In the genomic region with DNA sequence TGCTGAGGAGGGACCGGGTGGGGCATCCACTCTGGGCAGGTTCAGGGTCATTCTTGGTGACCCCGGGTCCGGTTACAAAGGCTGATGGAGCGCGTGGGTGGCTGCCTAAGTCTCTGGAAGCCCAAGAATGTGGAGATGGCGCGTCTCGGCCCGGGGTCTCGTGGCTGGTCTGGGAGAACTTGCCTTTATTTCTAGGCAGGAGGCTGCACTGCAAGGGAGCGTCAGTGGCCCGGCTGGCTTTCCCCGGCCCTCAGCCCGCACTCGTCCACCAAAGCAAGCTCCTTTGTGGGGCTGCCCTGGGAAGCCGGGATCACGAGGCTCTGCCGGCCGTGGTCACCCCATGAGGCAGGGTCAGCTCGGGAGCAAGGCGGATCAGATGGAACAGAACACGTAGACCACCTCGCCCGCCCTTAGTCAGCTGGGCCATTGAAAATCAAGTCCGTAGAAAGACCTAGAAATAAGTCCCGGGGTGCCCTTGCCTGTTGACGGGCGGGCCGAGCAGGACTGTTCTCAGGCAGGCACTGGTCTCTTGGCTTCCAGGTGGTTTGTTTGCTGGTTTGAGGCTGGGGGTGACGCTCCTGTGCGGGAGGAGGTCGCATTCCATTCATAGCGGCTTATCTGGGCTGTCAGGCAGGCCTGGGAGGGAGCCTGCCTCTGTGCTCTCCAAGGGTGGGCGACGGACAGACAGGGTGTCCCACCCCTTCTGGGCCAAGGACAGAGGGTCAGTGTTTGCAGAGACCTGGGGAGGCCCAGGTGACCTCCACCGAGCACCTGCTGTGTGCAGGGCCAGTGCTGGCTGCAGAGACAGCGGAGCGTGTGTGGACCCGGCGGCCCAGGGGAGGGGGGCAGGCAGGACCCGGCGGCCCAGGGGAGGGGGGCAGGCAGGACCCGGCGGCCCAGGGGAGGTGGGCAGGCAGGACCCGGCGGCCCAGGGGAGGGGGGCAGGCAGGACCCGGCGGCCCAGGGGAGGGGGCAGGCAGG, we compare ENCODE assay signal across 14 cellular contexts. TPM values are rescaled to one million over a fixed set of nuclear protein-coding genes. Genes with fewer than 3 reads are reported as not detected.
DNase-seq lines count a peak whose midpoint lies in the region; ATAC-seq and TF ChIP-seq lines count a peak whose summit lies in the region.
"Had no signal": no experiment of that assay in that cellular context is flagged by ENCODE, and none has a peak within 500 bp of the region (broad histone marks: within the 10 kb centered on the region; RNA-seq: fewer than 3 reads in every experiment).

No MANE protein-coding gene starts in this region.

- TSS peak; percentile 87 for BruUV-seq in Caco-2 (replicated peaks; lab: Mats Ljungman, UMichigan)

- 67% methylated on average over 3 of the region's 48 CpGs for WGBS in esophagus muscularis mucosa

- H3K9me3 Mint-ChIP-seq in Caco-2 (ENCODE audit: unreplicated experiment), result no peaks in the 10 kb centered on the region
- H3K9me3 Mint-ChIP-seq in neural crest cell, result no peaks in the 10 kb centered on the region
- H3K9me3 Mint-ChIP-seq in activated naive CD4-positive, alpha-beta T cell treated with anti-CD3 and anti-CD28 coated beads, Interleukin-2, amount 50 U/mL, for 72 hours, result no peaks in the 10 kb centered on the region

- H3K36me3 ChIP-seq in Caco-2 (ENCODE audit: control insufficient read depth, insufficient read depth, low read length) (0 out of 2 replicates have a peak, but pooled peaks cover 1% of the 10 kb centered on the region), esophagus muscularis mucosa (no peaks in the 10 kb centered on the region)

- DNase-seq in Caco-2 (peak; percentile 79 to 88), NCI-H226 (peak; percentile 18), esophagus muscularis mucosa (ENCODE audit: extremely low spot score) (no peak), neural crest cell (ENCODE audit: low read depth, low spot score) (no peak), NCI-H1105 (lab: John Stamatoyannopoulos, UW) (no peak)
- no peak for DNase-seq in activated naive CD4-positive, alpha-beta T cell treated with anti-CD3 and anti-CD28 coated beads, Interleukin-2, amount 50 U/mL, for 72 hours (ENCODE audit: low spot score in 2 of 2)
- DNase-seq: dermis blood vessel endothelial cell, DMS53, left cardiac atrium, NCI-H1048, NCI-H510A treated with DMSO at 0.1 percent for 48 hours had no signal

- ATAC-seq in HG03469 (IDR thresholded peaks at IDR 0.05; ENCODE audit: unreplicated experiment), result no peak
- no peak for ATAC-seq in activated naive CD4-positive, alpha-beta T cell treated with anti-CD3 and anti-CD28 coated beads, Interleukin-2, amount 50 U/mL, for 72 hours
- no peak for ATAC-seq in HG02852 (IDR thresholded peaks at IDR 0.05; ENCODE audit: unreplicated experiment)
- ATAC-seq: left cardiac atrium had no signal

- no peaks in the 10 kb centered on the region for H3K9me3 ChIP-seq in Caco-2
- no peaks in the 10 kb centered on the region for H3K9me3 ChIP-seq in esophagus muscularis mucosa

- H3K27ac Mint-ChIP-seq in Caco-2 (ENCODE audit: unreplicated experiment) (peak overlapping the region; percentile 96), neural crest cell (ENCODE audit: unreplicated experiment) (peak overlapping the region; percentile 43)
- H3K27ac Mint-ChIP-seq in activated naive CD4-positive, alpha-beta T cell treated with anti-CD3 and anti-CD28 coated beads, Interleukin-2, amount 50 U/mL, for 72 hours, result no peak overlapping the region
- H3K27ac Mint-ChIP-seq: activated naive CD8-positive, alpha-beta T cell had no signal

- H3K27me3 ChIP-seq in Caco-2 (replicated peaks; ENCODE audit: control insufficient read depth, insufficient read depth, low read length) (no peaks in the 10 kb centered on the region), esophagus muscularis mucosa (no peaks in the 10 kb centered on the region)

- intact Hi-C loops in Caco-2 (cut with micrococcal nuclease; ENCODE audit: unreplicated experiment), result loop anchor here (10.0 kb wide), 1 partner anchor 46 kb away; no protein-coding TSS in a partner anchor
- intact Hi-C loops in esophagus muscularis mucosa (cut with DNase I), result loop anchor here (10.0 kb wide), 1 partner anchor 276 kb away; no protein-coding TSS in a partner anchor

- CTCF ChIA-PET in Caco-2 (lab: Charles Lee), result interaction anchor here (0.6 to 0.9 kb wide), 2 partner anchors 24 to 143 kb away, joined by 3 to 7 read pairs; a partner anchor contains a TSS

- H3K36me3 Mint-ChIP-seq in Caco-2 (ENCODE audit: insufficient read depth, unreplicated experiment) (peaks cover 64% of the 10 kb centered on the region), neural crest cell (ENCODE audit: low read depth) (no peaks in the 10 kb centered on the region)
- no peaks in the 10 kb centered on the region for H3K36me3 Mint-ChIP-seq in activated naive CD4-positive, alpha-beta T cell treated with anti-CD3 and anti-CD28 coated beads, Interleukin-2, amount 50 U/mL, for 72 hours
- H3K36me3 Mint-ChIP-seq: activated naive CD8-positive, alpha-beta T cell had no signal

- H3K4me1 Mint-ChIP-seq in Caco-2 (ENCODE audit: low read depth, unreplicated experiment), result peaks cover 23% of the 10 kb centered on the region
- peaks cover 25% of the 10 kb centered on the region for H3K4me1 Mint-ChIP-seq in neural crest cell

- TF ChIP-seq POLR2A in esophagus muscularis mucosa (IDR thresholded peaks at IDR 0.05; ENCODE audit: low read depth), result no peak

- H3K27ac ChIP-seq in esophagus muscularis mucosa (replicated peaks in 1 of 4), result peak overlapping the region; percentile 3 to 71 (median 64)

- no peak overlapping the region for H3K4me3 ChIP-seq in Caco-2 (ENCODE audit: low read depth, low read length)
- H3K4me3 ChIP-seq in esophagus muscularis mucosa, result no peak overlapping the region

- peak overlapping the region; percentile 64 for H3K4me3 Mint-ChIP-seq in Caco-2 (ENCODE audit: unreplicated experiment)
- no peak overlapping the region for H3K4me3 Mint-ChIP-seq in neural crest cell
- H3K4me3 Mint-ChIP-seq: activated naive CD8-positive, alpha-beta T cell had no signal

- TF ChIP-seq CTCF in Caco-2 (IDR thresholded peaks at IDR 0.05; ENCODE audit: insufficient read depth in 1 of 2, low read depth in 1 of 2, low read length in 1 of 2, severe bottlenecking in 1 of 2, unreplicated experiment in 1 of 2), result no peak
- no peak for TF ChIP-seq CTCF in esophagus muscularis mucosa (IDR thresholded peaks at IDR 0.05)
- TF ChIP-seq CTCF in neural crest cell (conservative IDR thresholded peaks at IDR 0.05), result no peak

- TF ChIP-seq EP300 in esophagus muscularis mucosa (IDR thresholded peaks at IDR 0.05), result no peak

- POLR2A ChIA-PET in Caco-2 (lab: Charles Lee), result interaction anchor here (0.6 to 1.5 kb wide), 5 partner anchors 10 to 295 kb away, joined by 3 to 8 read pairs (median 4); no protein-coding TSS in a partner anchor

- peaks cover 67% of the 10 kb centered on the region for H3K4me1 ChIP-seq in Caco-2
- peaks cover 41 to 74% (median 70%) of the 10 kb centered on the region in 4 donors for H3K4me1 ChIP-seq in esophagus muscularis mucosa

- no peaks in the 10 kb centered on the region for H3K27me3 Mint-ChIP-seq in Caco-2 (ENCODE audit: insufficient read depth, unreplicated experiment)
- peaks cover 6% of the 10 kb centered on the region for H3K27me3 Mint-ChIP-seq in neural crest cell (ENCODE audit: low read depth)
- H3K27me3 Mint-ChIP-seq: activated naive CD8-positive, alpha-beta T cell had no signal

RNA-seq across cellular contexts. Expression of a gene that starts 25.8 kb away (rescaled TPM):
- total RNA-seq in Caco-2 (2022) (160 and 170 TPM in 2 replicates), esophagus muscularis mucosa (100 to 1,000 TPM in 3 of 4 donors, 10 to 100 TPM in 1; 97.7 to 173 (median 110) TPM), neural crest cell (18.2 and 19.2 TPM in 2 replicates)
- 10 to 100 TPM in 1 of 2 donors, 1 to 10 TPM in 1; 4.3 to 22.3 TPM for total RNA-seq in activated naive CD4-positive, alpha-beta T cell treated with anti-CD3 and anti-CD28 coated beads, Interleukin-2, amount 50 U/mL, for 72 hours

Comparison
In these comparisons a context has a peak if more than half of its experiments do, and no peak if none do; other contexts are left out.
1. DNase-seq: peak in Caco-2 (2 of 2) and NCI-H226 (single experiment); none in esophagus muscularis mucosa (single experiment), neural crest cell (single experiment), NCI-H1105 (single experiment) and activated naive CD4-positive, alpha-beta T cell treated with anti-CD3 and anti-CD28 coated beads, Interleukin-2, amount 50 U/mL, for 72 hours (0 of 2).
2. H3K27ac Mint-ChIP-seq: peak in Caco-2 (single experiment) and neural crest cell (single experiment); none in activated naive CD4-positive, alpha-beta T cell treated with anti-CD3 and anti-CD28 coated beads, Interleukin-2, amount 50 U/mL, for 72 hours (0 of 2).